ENCODE assay signal across 6 cellular contexts in the genomic region with DNA sequence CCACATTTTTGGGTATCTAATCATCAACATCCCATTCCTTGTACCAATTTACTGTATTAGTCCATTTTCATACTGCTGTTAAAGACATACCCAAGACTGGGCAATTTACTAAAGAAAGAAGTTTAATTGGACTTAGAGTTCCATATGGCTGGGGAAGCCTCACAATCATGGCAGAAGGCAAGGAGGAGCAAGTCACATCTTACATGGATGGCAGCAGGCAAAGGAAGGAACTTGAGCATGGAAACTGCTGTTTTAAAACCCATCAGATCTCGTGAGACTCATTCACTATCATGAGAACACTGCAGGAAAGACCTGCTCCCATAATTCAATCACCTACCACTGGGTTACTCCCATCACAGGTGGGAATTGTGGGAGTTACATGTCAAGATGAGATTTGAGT.
"Had no signal": no experiment of that assay in that cellular context is flagged by ENCODE, and none has a peak within 500 bp of the region (broad histone marks: within the 10 kb centered on the region; RNA-seq: fewer than 3 reads in every experiment).

No MANE protein-coding gene starts in this region.

- DNase-seq: IMR-90, KBM-7, KG1 had no signal

- FAIRE-seq: HTR-8/SVneo had no signal

- H3K9ac ChIP-seq: KMS-11 had no signal

- H3K4me2 ChIP-seq: KMS-11 had no signal

- H3K27ac ChIP-seq: HL-60, KMS-11 had no signal
